Comparison of ENCODE assay signal across 10 cellular contexts in the genomic region with DNA sequence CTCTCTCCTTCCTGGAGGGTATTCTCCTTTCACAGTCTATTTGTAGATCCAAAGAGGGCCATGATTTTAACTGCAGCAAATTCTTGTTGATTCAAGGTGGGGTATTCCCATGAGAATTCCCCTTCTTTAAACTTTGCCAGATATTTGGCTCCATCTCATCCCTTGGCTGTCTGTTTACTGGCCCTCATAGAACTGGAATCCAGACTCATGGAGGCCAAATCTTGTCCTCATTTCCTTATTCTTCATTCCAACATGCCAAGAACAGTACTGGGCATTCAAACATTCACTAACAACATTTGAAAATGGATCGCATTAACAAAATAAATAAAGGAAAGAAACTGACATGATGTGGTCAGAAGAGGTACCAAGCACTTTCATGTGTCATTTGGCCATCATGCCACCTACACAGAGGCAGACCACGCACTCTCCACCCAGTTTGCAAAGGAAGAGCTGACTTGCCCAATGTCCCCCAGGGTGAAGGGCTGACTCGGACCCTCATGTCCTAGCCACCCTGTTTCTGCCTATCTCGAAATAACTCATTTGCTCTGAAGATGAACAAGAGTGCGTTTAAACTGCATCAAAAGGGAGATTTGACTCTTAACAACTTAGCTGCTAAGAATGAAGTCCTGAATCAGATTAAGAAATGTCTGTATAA. TPM values are rescaled to one million over a fixed set of nuclear protein-coding genes. Genes with fewer than 3 reads are reported as not detected.
A peak's percentile ranks its signal among the peaks of the same experiment; 100 is the strongest.
DNase-seq lines count a peak whose midpoint lies in the region; ATAC-seq and TF ChIP-seq lines count a peak whose summit lies in the region.
"Had no signal": no experiment of that assay in that cellular context is flagged by ENCODE, and none has a peak within 500 bp of the region (broad histone marks: within the 10 kb centered on the region; RNA-seq: fewer than 3 reads in every experiment).

No MANE protein-coding gene starts in this region.

- H3K27me3 ChIP-seq in breast epithelium (no peaks in the 10 kb centered on the region), mammary epithelial cell (ENCODE audit: insufficient read depth, low read length) (no peaks in the 10 kb centered on the region), esophagus (ENCODE audit: control insufficient read depth in 1 of 2, insufficient read depth in 2 of 2, low read length in 2 of 2) (no peaks in the 10 kb centered on the region), vagina (no peaks in the 10 kb centered on the region)

- no peak overlapping the region for H3K4me2 ChIP-seq in mammary epithelial cell (ENCODE audit: insufficient read depth, low read depth, low read length)

- H3K4me1 Mint-ChIP-seq in naive thymus-derived CD8-positive, alpha-beta T cell: peaks cover 26 to 79% (median 70%) of the 10 kb centered on the region in 4 donors

- no peaks in the 10 kb centered on the region for H3K9me3 Mint-ChIP-seq in naive thymus-derived CD8-positive, alpha-beta T cell

- H3K4me3 Mint-ChIP-seq in naive thymus-derived CD8-positive, alpha-beta T cell: no peak overlapping the region

- H3K27ac ChIP-seq in breast epithelium (peak overlapping the region; percentile 70 to 77), mammary epithelial cell (ENCODE audit: insufficient read depth, low read depth, low read length) (no peak overlapping the region), esophagus (ENCODE audit: low read depth in 2 of 2, low read length in 1 of 2) (peak overlapping the region; percentile 46 to 51), vagina (peak overlapping the region; percentile 17)

- BruUV-seq in mammary epithelial cell (replicated peaks; lab: Mats Ljungman, UMichigan): no TSS peak

- H3K27ac Mint-ChIP-seq in naive thymus-derived CD8-positive, alpha-beta T cell: peak overlapping the region; percentile 37 to 90 (median 62)

- TF ChIP-seq CTCF in breast epithelium (IDR thresholded peaks at IDR 0.05) (no peak), mammary epithelial cell (conservative IDR thresholded peaks at IDR 0.05 in 1 of 2, IDR thresholded peaks at IDR 0.05 in 1 of 2; ENCODE audit: extremely low read depth in 1 of 2, insufficient read depth in 1 of 2, low read depth in 1 of 2, low read length in 2 of 2) (no peak), vagina (IDR thresholded peaks at IDR 0.05) (no peak)

- intact Hi-C loops in breast epithelium (cut with DNase I; ENCODE audit: low total_unique reads): no loop called here
- intact Hi-C loops in mammary epithelial cell (cut with micrococcal nuclease): no loop called here
- intact Hi-C loops in vagina (cut with DNase I): no loop called here

- no peak for ATAC-seq in naive thymus-derived CD8-positive, alpha-beta T cell

- TF ChIP-seq POLR2A in breast epithelium (IDR thresholded peaks at IDR 0.05) (no peak), vagina (IDR thresholded peaks at IDR 0.05) (no peak)

- dilution Hi-C loops in mammary epithelial cell (cut with HindIII; ENCODE audit: low sequenced_read_pairs): no loop called here

- no peak overlapping the region for H3K4me3 ChIP-seq in breast epithelium
- H3K4me3 ChIP-seq in mammary epithelial cell (replicated peaks in 1 of 3; ENCODE audit: insufficient read depth in 1 of 3, low read depth in 2 of 3, low read length in 3 of 3): no peak overlapping the region
- no peak overlapping the region for H3K4me3 ChIP-seq in esophagus (ENCODE audit: low read depth in 1 of 2, low read length in 2 of 2)
- no peak overlapping the region for H3K4me3 ChIP-seq in vagina

- no peaks in the 10 kb centered on the region for H3K36me3 ChIP-seq in breast epithelium
- H3K36me3 ChIP-seq in mammary epithelial cell (ENCODE audit: insufficient read depth, low read length): no peaks in the 10 kb centered on the region
- no peaks in the 10 kb centered on the region for H3K36me3 ChIP-seq in esophagus (ENCODE audit: control insufficient read depth in 2 of 2, insufficient read depth in 2 of 2, low read length in 1 of 2)
- no peaks in the 10 kb centered on the region for H3K36me3 ChIP-seq in vagina

- DNase-seq in breast epithelium (ENCODE audit: low spot score in 2 of 2) (no peak), mammary epithelial cell (no peak), vagina (ENCODE audit: extremely low spot score in 2 of 2) (no peak), anterior cingulate cortex (lab: John Stamatoyannopoulos, UW) (no peak), H4 (ENCODE audit: low spot score) (no peak), SKM-1 (lab: John Stamatoyannopoulos, UW; ENCODE audit: unreplicated experiment) (no peak)
- no peak for DNase-seq in naive thymus-derived CD8-positive, alpha-beta T cell
- DNase-seq: Karpas-422, NCI-H2081 treated with DMSO at 0.1 percent for 48 hours had no signal

- H3K9ac ChIP-seq in mammary epithelial cell (ENCODE audit: insufficient read depth, low read length): no peak overlapping the region

- H2AFZ ChIP-seq in mammary epithelial cell (ENCODE audit: low read depth, low read length): no peak overlapping the region

- no peaks in the 10 kb centered on the region for H3K79me2 ChIP-seq in mammary epithelial cell (ENCODE audit: insufficient read depth, low read length)

- peaks cover 0 to 69% (median 17%) of the 10 kb centered on the region in 3 donors for H3K36me3 Mint-ChIP-seq in naive thymus-derived CD8-positive, alpha-beta T cell

- no peaks in the 10 kb centered on the region for H3K27me3 Mint-ChIP-seq in naive thymus-derived CD8-positive, alpha-beta T cell

- CTCF ChIA-PET in mammary epithelial cell (lab: Charles Lee; ENCODE audit: low non-redundant PET): no interaction called here

- H4K20me1 ChIP-seq in mammary epithelial cell (ENCODE audit: insufficient read depth, low read length): no peaks in the 10 kb centered on the region

- H3K9me3 ChIP-seq in breast epithelium: no peaks in the 10 kb centered on the region
- no peaks in the 10 kb centered on the region for H3K9me3 ChIP-seq in mammary epithelial cell (replicated peaks; ENCODE audit: insufficient read depth, low read length)
- no peaks in the 10 kb centered on the region for H3K9me3 ChIP-seq in esophagus (ENCODE audit: control insufficient read depth in 2 of 2, insufficient read depth in 1 of 2, low read depth in 1 of 2, low read length in 1 of 2)
- no peaks in the 10 kb centered on the region for H3K9me3 ChIP-seq in vagina

- 35% methylated on average over 5 of the region's 5 CpGs for WGBS in mammary epithelial cell (ENCODE audit: low coverage, missing lambda C conversion rate)
- WGBS in esophagus, 2 donors: 62 to 68% methylated on average over 5 of the region's 5 CpGs

- POLR2A ChIA-PET in naive thymus-derived CD8-positive, alpha-beta T cell (lab: Charles Lee): interaction anchor here (2.5 kb wide), 1 partner anchor 33 kb away, joined by 14 read pairs; a partner anchor contains a TSS

- H3K4me1 ChIP-seq in breast epithelium (peaks cover 0 to 6% of the 10 kb centered on the region in 2 donors), mammary epithelial cell (ENCODE audit: insufficient read depth, low read length) (no peaks in the 10 kb centered on the region), esophagus (ENCODE audit: control insufficient read depth in 2 of 2, insufficient read depth in 2 of 2, low read length in 1 of 2) (peaks cover 4 to 11% of the 10 kb centered on the region in 2 donors), vagina (peaks cover 51% of the 10 kb centered on the region)

- in situ Hi-C loops in mammary epithelial cell (cut with MboI; ENCODE audit: low sequenced_read_pairs in 2 of 2): no loop called here

RNA-seq across cellular contexts. Expression of a gene that starts 23.1 kb away (rescaled TPM):
- total RNA-seq in breast epithelium (10 to 100 TPM; 33.0 to 44.1 (median 35.7) TPM), mammary epithelial cell (10 to 100 TPM; 35.5 to 55.9 TPM), vagina (42.0 TPM)
- polyA plus RNA-seq in mammary epithelial cell (59.2 TPM), esophagus (10 to 100 TPM; 25.0 to 42.2 TPM)
- polyA minus RNA-seq in mammary epithelial cell: 141 TPM
- 10 to 100 TPM; 38.8 to 39.7 TPM for total RNA-seq in naive thymus-derived CD8-positive, alpha-beta T cell
- 10 to 100 TPM; 20.3 to 27.4 (median 21.8) TPM for polyA plus RNA-seq in naive thymus-derived CD8-positive, alpha-beta T cell
- 142 and 160 TPM in 2 replicates for total RNA-seq in H4 (2014; rRNA removed; shearing (Covaris generic))

RNA-seq across cellular contexts. Expression of a gene that starts 33.0 kb away (rescaled TPM):
- total RNA-seq in breast epithelium (10 to 100 TPM in 1 of 3 donors, 1 to 10 TPM in 2; 8.0 to 11.6 (median 9.8) TPM), mammary epithelial cell (1 to 10 TPM; 2.8 to 5.9 TPM), vagina (15.7 TPM)
- polyA plus RNA-seq in mammary epithelial cell (8.8 TPM), esophagus (1 to 10 TPM; 4.8 to 5.9 TPM)
- 14.2 TPM for polyA minus RNA-seq in mammary epithelial cell
- 10 to 100 TPM; 84.5 to 90.8 TPM for total RNA-seq in naive thymus-derived CD8-positive, alpha-beta T cell
- polyA plus RNA-seq in naive thymus-derived CD8-positive, alpha-beta T cell: 10 to 100 TPM; 36.9 to 53.6 (median 46.7) TPM
- 6.9 and 8.1 TPM in 2 replicates for total RNA-seq in H4 (2014; rRNA removed; shearing (Covaris generic))

RNA-seq across cellular contexts. Expression of a gene that starts 53.0 kb away (rescaled TPM):
- 10 to 100 TPM; 48.3 to 73.8 (median 55.4) TPM for total RNA-seq in breast epithelium
- total RNA-seq in mammary epithelial cell: 10 to 100 TPM; 36.0 to 49.8 TPM
- polyA plus RNA-seq in mammary epithelial cell: 25.3 TPM
- polyA minus RNA-seq in mammary epithelial cell: 42.4 TPM
- polyA plus RNA-seq in esophagus: 10 to 100 TPM; 15.1 to 22.6 TPM
- total RNA-seq in naive thymus-derived CD8-positive, alpha-beta T cell: 10 to 100 TPM; 91.0 to 92.0 TPM
- 100 to 1,000 TPM in 2 of 3 donors, 10 to 100 TPM in 1; 75.9 to 126 (median 103) TPM for polyA plus RNA-seq in naive thymus-derived CD8-positive, alpha-beta T cell
- total RNA-seq in vagina: 87.2 TPM
- 30.7 and 43.9 TPM in 2 replicates for total RNA-seq in H4 (2014; rRNA removed; shearing (Covaris generic))

RNA-seq across cellular contexts. Expression of a gene that starts 57.6 kb away (rescaled TPM):
- total RNA-seq in breast epithelium (10 to 100 TPM; 37.6 to 57.4 (median 47.2) TPM), mammary epithelial cell (10 to 100 TPM; 22.5 to 43.2 TPM), vagina (36.1 TPM)
- polyA plus RNA-seq in mammary epithelial cell (15.7 TPM), esophagus (10 to 100 TPM in 1 of 2 donors, 1 to 10 TPM in 1; 5.7 to 11.8 TPM)
- 54.0 TPM for polyA minus RNA-seq in mammary epithelial cell
- 100 to 1,000 TPM; 120 TPM for total RNA-seq in naive thymus-derived CD8-positive, alpha-beta T cell
- polyA plus RNA-seq in naive thymus-derived CD8-positive, alpha-beta T cell: 10 to 100 TPM; 34.4 to 51.1 (median 39.2) TPM
- total RNA-seq in H4 (2014; rRNA removed; shearing (Covaris generic)): 34.0 and 42.3 TPM in 2 replicates
